Comparison of ENCODE assay signal across 8 cellular contexts in genomic region chr6:159110013-159110412, GRCh38.
DNase-seq lines count a peak whose midpoint lies in the region; ATAC-seq and TF ChIP-seq lines count a peak whose summit lies in the region.

No MANE protein-coding gene starts in this region.

- H3K4me1 Mint-ChIP-seq in stimulated activated memory B cell treated with anti-CD40 and anti-IgM and Interleukin-4, amounts not matched to agents 10 μg/mL and 1 μg/mL and 100 μg/mL, for 72 hours = peaks cover 74% of the 10 kb centered on the region

- ATAC-seq in stimulated activated memory B cell treated with anti-CD40 and anti-IgM and Interleukin-4, amounts not matched to agents 10 μg/mL and 1 μg/mL and 100 μg/mL, for 72 hours = no peak

- peak overlapping the region; percentile 33 for H3K27ac Mint-ChIP-seq in stimulated activated memory B cell treated with anti-CD40 and anti-IgM and Interleukin-4, amounts not matched to agents 10 μg/mL and 1 μg/mL and 100 μg/mL, for 72 hours

- H3K4me3 Mint-ChIP-seq in stimulated activated memory B cell treated with anti-CD40 and anti-IgM and Interleukin-4, amounts not matched to agents 10 μg/mL and 1 μg/mL and 100 μg/mL, for 72 hours = no peak overlapping the region

- peak; percentile 56 for TF ChIP-seq CTCF in foreskin fibroblast (IDR thresholded peaks at IDR 0.05; ENCODE audit: low read depth, low read length)

- no peak overlapping the region for H3K4me3 ChIP-seq in foreskin fibroblast (ENCODE audit: low read depth in 1 of 2, low read length in 2 of 2)

- H3K9me3 Mint-ChIP-seq in stimulated activated memory B cell treated with anti-CD40 and anti-IgM and Interleukin-4, amounts not matched to agents 10 μg/mL and 1 μg/mL and 100 μg/mL, for 72 hours = no peaks in the 10 kb centered on the region

- DNase-seq in NCI-H2196 (lab: John Stamatoyannopoulos, UW; ENCODE audit: unreplicated experiment) (peak; percentile 1), NCI-H2196 treated with DMSO at 0.1 percent for 48 hours (lab: John Stamatoyannopoulos, UW; ENCODE audit: unreplicated experiment) (no peak), HS-27A (ENCODE audit: low read depth) (peak; percentile 68), SKM-1 treated with dmso at 0.1 percent for 144 hours (lab: John Stamatoyannopoulos, UW; ENCODE audit: unreplicated experiment) (peak; percentile 29), foreskin fibroblast (peak; percentile 32 to 70), T1000 (lab: John Stamatoyannopoulos, UW) (no peak)
- no peak for DNase-seq in NK-92 treated with Interleukin-12 subunit alpha and Interleukin-12 subunit beta, amount 100 ng/mL, for 24 hours (lab: John Stamatoyannopoulos, UW)

- no peaks in the 10 kb centered on the region for H3K36me3 Mint-ChIP-seq in stimulated activated memory B cell treated with anti-CD40 and anti-IgM and Interleukin-4, amounts not matched to agents 10 μg/mL and 1 μg/mL and 100 μg/mL, for 72 hours

- no peaks in the 10 kb centered on the region for H3K27me3 Mint-ChIP-seq in stimulated activated memory B cell treated with anti-CD40 and anti-IgM and Interleukin-4, amounts not matched to agents 10 μg/mL and 1 μg/mL and 100 μg/mL, for 72 hours

Comparison
In these comparisons a context has a peak if more than half of its experiments do, and no peak if none do; other contexts are left out.
1. DNase-seq: peak in NCI-H2196 (single experiment), HS-27A (single experiment), SKM-1 treated with dmso at 0.1 percent for 144 hours (single experiment) and foreskin fibroblast (2 of 2); none in NCI-H2196 treated with DMSO at 0.1 percent for 48 hours (single experiment), NK-92 treated with Interleukin-12 subunit alpha and Interleukin-12 subunit beta, amount 100 ng/mL, for 24 hours (single experiment) and T1000 (single experiment).